ENCODE assay signal across 32 cellular contexts in the genomic region with DNA sequence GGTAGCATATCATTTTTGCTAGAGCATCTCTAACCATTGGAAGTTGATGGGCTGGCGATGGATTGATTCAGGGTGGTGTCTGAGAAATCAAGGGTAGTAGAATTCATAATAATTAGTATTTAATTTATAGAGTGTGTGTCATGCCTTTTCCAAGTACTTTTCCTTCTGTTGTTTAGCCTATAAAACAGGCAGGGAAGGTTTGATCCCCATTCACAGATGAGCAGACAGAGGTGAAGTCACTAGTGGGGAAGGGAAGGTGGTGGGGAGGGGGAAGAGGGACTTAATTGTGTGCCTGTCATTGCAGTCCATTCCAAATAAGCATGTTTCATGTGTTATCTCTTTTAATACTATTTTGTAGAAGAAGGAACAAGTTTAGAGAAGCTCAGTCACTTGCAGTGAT.
"Had no signal": no experiment of that assay in that cellular context is flagged by ENCODE, and none has a peak within 500 bp of the region (broad histone marks: within the 10 kb centered on the region; RNA-seq: fewer than 3 reads in every experiment).

No MANE protein-coding gene starts in this region.

- H3K9me3 ChIP-seq: MG63 had no signal

- H3K4me3 ChIP-seq: MG63 had no signal

- H3K27me3 ChIP-seq: MG63 had no signal

- DNase-seq: Kasumi-1, MG63, MM.1S, MV-4-11, NCI-H1048, NCI-H1092, NCI-H1092 treated with DMSO at 0.1 percent for 48 hours, NCI-H1105, NCI-H1105 treated with DMSO at 0.1 percent for 48 hours, NCI-H1417, NCI-H1417 treated with DMSO at 0.1 percent for 48 hours, NCI-H1436, NCI-H1436 treated with DMSO at 0.1 percent for 48 hours, NCI-H146, NCI-H1694, NCI-H1694 treated with DMSO at 0.1 percent for 48 hours, NCI-H187, NCI-H187 treated with DMSO at 0.1 percent for 48 hours, NCI-H1930, NCI-H2029, NCI-H2029 treated with DMSO at 0.1 percent for 48 hours, NCI-H2081, NCI-H2081 treated with DMSO at 0.1 percent for 48 hours, NCI-H2107, NCI-H2171, NCI-H2227 treated with DMSO at 0.1 percent for 48 hours, NCI-H226, NCI-H345, NCI-H446, NCI-H446 treated with DMSO at 0.1 percent for 48 hours, NCI-H510A, NCI-H510A treated with DMSO at 0.1 percent for 48 hours had no signal

- H3K36me3 ChIP-seq: MG63 had no signal
